19 cellular contexts compared by ENCODE assay signal in the genomic region with DNA sequence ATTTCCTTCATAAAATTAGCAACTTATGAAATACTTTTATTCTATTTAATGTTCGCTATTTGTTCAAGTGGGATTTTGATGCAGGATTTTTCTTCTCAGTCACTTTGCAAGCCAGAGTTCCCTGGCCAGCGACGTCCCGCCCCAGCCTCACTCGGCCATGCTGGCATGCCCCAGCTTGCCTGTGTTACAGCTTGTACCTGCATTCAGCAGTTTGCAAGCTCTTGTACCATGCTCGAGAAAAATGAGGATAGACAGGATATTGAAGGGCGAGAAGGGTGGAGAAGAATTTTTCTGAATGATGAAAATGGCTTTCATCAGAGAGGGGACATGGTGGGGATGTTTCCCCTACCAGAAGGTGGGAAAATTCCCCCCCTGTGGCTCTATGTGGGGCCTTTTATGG.
"Had no signal": no experiment of that assay in that cellular context is flagged by ENCODE, and none has a peak within 500 bp of the region (broad histone marks: within the 10 kb centered on the region; RNA-seq: fewer than 3 reads in every experiment).

No MANE protein-coding gene starts in this region.

- H3K4me3 ChIP-seq: colonic mucosa, gastrocnemius medialis, heart right ventricle, right atrium auricular region, sigmoid colon, skin epidermis, stomach, thoracic aorta, upper lobe of left lung, uterus had no signal

- H3K9me3 ChIP-seq: colonic mucosa, gastrocnemius medialis, right atrium auricular region, sigmoid colon, thoracic aorta, upper lobe of left lung, uterus had no signal

- H3K27ac ChIP-seq: colonic mucosa, gastrocnemius medialis, heart right ventricle, right atrium auricular region, sigmoid colon, skin epidermis, stomach, thoracic aorta, upper lobe of left lung, uterus had no signal

- H3K27ac Mint-ChIP-seq: endodermal cell; naive thymus-derived CD4-positive, alpha-beta T cell had no signal

- H3K27me3 ChIP-seq: colonic mucosa, gastrocnemius medialis, heart right ventricle, right atrium auricular region, sigmoid colon, stomach, upper lobe of left lung, uterus had no signal

- DNase-seq: colonic mucosa; dermis blood vessel endothelial cell; effector CD4-positive, alpha-beta T cell; endodermal cell; gastrocnemius medialis; heart right ventricle; hypothalamus; kidney glomerular epithelial cell; naive thymus-derived CD4-positive, alpha-beta T cell; sigmoid colon; stimulated activated CD4-positive, alpha-beta T cell treated with anti-CD3 and anti-CD28 coated beads, Interleukin-12 subunit alpha, Interleukin-12 subunit beta, amount 100 ng/mL, for 4 hours; stimulated activated naive CD4-positive, alpha-beta T cell; stomach; substantia nigra; uterus had no signal

- H3K4me1 ChIP-seq: colonic mucosa, gastrocnemius medialis, heart right ventricle, right atrium auricular region, sigmoid colon, stomach, upper lobe of left lung, uterus had no signal

- H3K36me3 ChIP-seq: colonic mucosa, gastrocnemius medialis, heart right ventricle, right atrium auricular region, sigmoid colon, stomach, thoracic aorta, upper lobe of left lung, uterus had no signal

- H3K4me3 Mint-ChIP-seq: endodermal cell; naive thymus-derived CD4-positive, alpha-beta T cell had no signal

- H3K27me3 Mint-ChIP-seq: naive thymus-derived CD4-positive, alpha-beta T cell had no signal

- ATAC-seq: gastrocnemius medialis; heart right ventricle; naive thymus-derived CD4-positive, alpha-beta T cell had no signal

- H3K36me3 Mint-ChIP-seq: naive thymus-derived CD4-positive, alpha-beta T cell had no signal
